23 cellular contexts compared by ENCODE assay signal in genomic region chr12:129966086-129966640, GRCh38.
"Had no signal": no experiment of that assay in that cellular context is flagged by ENCODE, and none has a peak within 500 bp of the region (broad histone marks: within the 10 kb centered on the region; RNA-seq: fewer than 3 reads in every experiment).

No MANE protein-coding gene starts in this region.

- DNase-seq: activated CD4-positive, alpha-beta T cell treated with anti-CD3 and anti-CD28 coated beads for 48 hours; activated CD4-positive, CD25-positive, alpha-beta regulatory T cell; activated CD8-positive, alpha-beta T cell treated with anti-CD3 and anti-CD28 coated beads for 36 hours; activated naive CD4-positive, alpha-beta T cell; activated naive CD8-positive, alpha-beta T cell treated with anti-CD3 and anti-CD28 coated beads for 36 hours; activated T-cell treated with anti-CD3 and anti-CD28 coated beads, Interleukin-2, amount 50 U/mL, for 1 hour; body of pancreas; dorsolateral prefrontal cortex; gastrocnemius medialis; left colon; lower lobe of right lung; psoas muscle; right lobe of liver; small intestine; stimulated activated CD4-positive, alpha-beta T cell treated with anti-CD3 and anti-CD28 coated beads, Interleukin-15, amount 100 ng/mL, for 24 hours; stimulated activated CD4-positive, alpha-beta T cell treated with anti-CD3 and anti-CD28 coated beads, Interleukin-2, amount 100 ng/mL, for 48 hours; stimulated activated naive CD8-positive, alpha-beta T cell treated with anti-CD3 and anti-CD28 coated beads, Interleukin-15, amount 100 ng/mL, for 72 hours; SW 1271; trophoblast cell had no signal

- H3K36me3 Mint-ChIP-seq: activated naive CD8-positive, alpha-beta T cell treated with anti-CD3 and anti-CD28 coated beads for 36 hours; natural killer cell treated with Interleukin-12 subunit alpha and Interleukin-12 subunit beta and Interleukin-15 and Interleukin-18, amount 100 ng/mL, for 72 hours had no signal

- H3K4me1 ChIP-seq: gastrocnemius medialis, lower lobe of right lung, psoas muscle, right lobe of liver, vagina had no signal

- H3K27me3 ChIP-seq: body of pancreas, gastrocnemius medialis, right lobe of liver, vagina had no signal

- H3K9me3 ChIP-seq: body of pancreas, gastrocnemius medialis, lower lobe of right lung, psoas muscle, right lobe of liver, vagina had no signal

- H3K9me3 Mint-ChIP-seq: activated CD8-positive, alpha-beta T cell treated with anti-CD3 and anti-CD28 coated beads for 36 hours; activated naive CD8-positive, alpha-beta T cell treated with anti-CD3 and anti-CD28 coated beads for 36 hours; natural killer cell treated with Interleukin-12 subunit alpha and Interleukin-12 subunit beta and Interleukin-15 and Interleukin-18, amount 100 ng/mL, for 72 hours had no signal

- H3K27ac ChIP-seq: dorsolateral prefrontal cortex, gastrocnemius medialis, lower lobe of right lung, psoas muscle, right lobe of liver, vagina had no signal

- H3K36me3 ChIP-seq: gastrocnemius medialis, lower lobe of right lung, right lobe of liver, vagina had no signal

- H3K4me1 Mint-ChIP-seq: activated naive CD8-positive, alpha-beta T cell treated with anti-CD3 and anti-CD28 coated beads for 36 hours; activated T-helper 17 cell treated with anti-CD3 and anti-CD28 coated beads, Interleukin-2, amount 50 U/mL, for 72 hours; stimulated activated naive CD8-positive, alpha-beta T cell treated with anti-CD3 and anti-CD28 coated beads, Interleukin-15, amount 100 ng/mL, for 72 hours had no signal

- H3K4me3 ChIP-seq: body of pancreas, dorsolateral prefrontal cortex, gastrocnemius medialis, lower lobe of right lung, psoas muscle, right lobe of liver, vagina had no signal

- H3K27ac Mint-ChIP-seq: activated CD8-positive, alpha-beta T cell treated with anti-CD3 and anti-CD28 coated beads for 36 hours; activated naive CD8-positive, alpha-beta T cell treated with anti-CD3 and anti-CD28 coated beads for 36 hours; activated T-helper 17 cell treated with anti-CD3 and anti-CD28 coated beads, Interleukin-2, amount 50 U/mL, for 72 hours; natural killer cell treated with Interleukin-12 subunit alpha and Interleukin-12 subunit beta and Interleukin-15 and Interleukin-18, amount 100 ng/mL, for 72 hours; stimulated activated naive CD8-positive, alpha-beta T cell treated with anti-CD3 and anti-CD28 coated beads, Interleukin-15, amount 100 ng/mL, for 72 hours had no signal

- ATAC-seq: activated CD8-positive, alpha-beta T cell treated with anti-CD3 and anti-CD28 coated beads for 36 hours; activated T-helper 17 cell treated with anti-CD3 and anti-CD28 coated beads, Interleukin-2, amount 50 U/mL, for 72 hours; body of pancreas; esophagus mucosa; gastrocnemius medialis; left colon; lower lobe of right lung; natural killer cell treated with Interleukin-12 subunit alpha and Interleukin-12 subunit beta and Interleukin-15 and Interleukin-18, amount 100 ng/mL, for 72 hours; psoas muscle; right lobe of liver; stimulated activated naive CD8-positive, alpha-beta T cell treated with anti-CD3 and anti-CD28 coated beads, Interleukin-15, amount 100 ng/mL, for 72 hours had no signal

- H3K4me3 Mint-ChIP-seq: activated CD8-positive, alpha-beta T cell treated with anti-CD3 and anti-CD28 coated beads for 36 hours; activated naive CD8-positive, alpha-beta T cell treated with anti-CD3 and anti-CD28 coated beads for 36 hours; activated T-helper 17 cell treated with anti-CD3 and anti-CD28 coated beads, Interleukin-2, amount 50 U/mL, for 72 hours; natural killer cell treated with Interleukin-12 subunit alpha and Interleukin-12 subunit beta and Interleukin-15 and Interleukin-18, amount 100 ng/mL, for 72 hours; stimulated activated naive CD8-positive, alpha-beta T cell treated with anti-CD3 and anti-CD28 coated beads, Interleukin-15, amount 100 ng/mL, for 72 hours had no signal
